2 cellular contexts compared by ENCODE assay signal in genomic region chr15:30175291-30175690, GRCh38. TPM values are rescaled to one million over a fixed set of nuclear protein-coding genes. Genes with fewer than 3 reads are reported as not detected.
"Had no signal": no experiment of that assay in that cellular context is flagged by ENCODE, and none has a peak within 500 bp of the region (broad histone marks: within the 10 kb centered on the region; RNA-seq: fewer than 3 reads in every experiment).

No MANE protein-coding gene starts in this region.

RNA-seq across cellular contexts. Expression of gene GOLGA8T, which starts 40.4 kb away (rescaled TPM):
- total RNA-seq: activated B cell treated with CpG ODN at 0.5 μM for 24 hours, bronchial epithelial cell had no signal
